In genomic region chr1:116020668-116021272, GRCh38 we compare ENCODE assay signal across 8 cellular contexts. TPM values are rescaled to one million over a fixed set of nuclear protein-coding genes. Genes with fewer than 3 reads are reported as not detected.
A peak's percentile ranks its signal among the peaks of the same experiment; 100 is the strongest.
DNase-seq lines count a peak whose midpoint lies in the region; ATAC-seq and TF ChIP-seq lines count a peak whose summit lies in the region.

No MANE protein-coding gene starts in this region.

- intact Hi-C loops in left cardiac atrium (cut with DNase I): loop anchor here in 1 of 2 donors (2.0 kb wide), 1 partner anchor 214 kb away; no protein-coding TSS in a partner anchor

- peak; percentile 84 for TF ChIP-seq CTCF in retinal pigment epithelial cell (conservative IDR thresholded peaks at IDR 0.05; ENCODE audit: low read depth, low read length)

- no peak overlapping the region for H3K4me3 Mint-ChIP-seq in activated naive CD8-positive, alpha-beta T cell treated with anti-CD3 and anti-CD28 coated beads for 36 hours

- no peak overlapping the region for H3K4me3 ChIP-seq in retinal pigment epithelial cell (ENCODE audit: low read length)

- H3K36me3 Mint-ChIP-seq in activated naive CD8-positive, alpha-beta T cell treated with anti-CD3 and anti-CD28 coated beads for 36 hours: no peaks in the 10 kb centered on the region

- ATAC-seq in GM21423 (IDR thresholded peaks at IDR 0.05; ENCODE audit: unreplicated experiment) (peak; percentile 74), left cardiac atrium (peak; percentile 63 to 72), HG03108 (IDR thresholded peaks at IDR 0.05; ENCODE audit: unreplicated experiment) (no peak)

- peaks cover 2% of the 10 kb centered on the region for H3K4me1 Mint-ChIP-seq in activated naive CD8-positive, alpha-beta T cell treated with anti-CD3 and anti-CD28 coated beads for 36 hours

- peaks cover 6% of the 10 kb centered on the region for H3K27me3 Mint-ChIP-seq in activated naive CD8-positive, alpha-beta T cell treated with anti-CD3 and anti-CD28 coated beads for 36 hours

- peak; percentile 63 for DNase-seq in EL
- peak; percentile 43 for DNase-seq in HuH-7 (ENCODE audit: low spot score)
- peak; percentile 67 for DNase-seq in RKO (ENCODE audit: low spot score)
- peak; percentile 39 for DNase-seq in activated naive CD8-positive, alpha-beta T cell treated with anti-CD3 and anti-CD28 coated beads for 36 hours
- DNase-seq in left cardiac atrium: peak; percentile 49
- DNase-seq in retinal pigment epithelial cell (ENCODE audit: low read depth): peak; percentile 14

- H3K27ac Mint-ChIP-seq in activated naive CD8-positive, alpha-beta T cell treated with anti-CD3 and anti-CD28 coated beads for 36 hours: no peak overlapping the region

- H3K9me3 Mint-ChIP-seq in activated naive CD8-positive, alpha-beta T cell treated with anti-CD3 and anti-CD28 coated beads for 36 hours: no peaks in the 10 kb centered on the region

RNA-seq across cellular contexts. Expression of gene SLC22A15, which starts 44.5 kb away (rescaled TPM):
- under 1 TPM; 0.47 to 0.54 TPM for total RNA-seq in activated naive CD8-positive, alpha-beta T cell treated with anti-CD3 and anti-CD28 coated beads for 36 hours
- total RNA-seq in left cardiac atrium: 1 to 10 TPM; 7.8 to 8.3 TPM

Comparison
In these comparisons a context has a peak if more than half of its experiments do, and no peak if none do; other contexts are left out.
1. DNase-seq: peak in every context shown above with its lines; median percentile 67 in RKO; 63 in EL; 49 in left cardiac atrium; 43 in HuH-7; 39 in activated naive CD8-positive, alpha-beta T cell treated with anti-CD3 and anti-CD28 coated beads for 36 hours; 14 in retinal pigment epithelial cell.
2. RNA of gene SLC22A15, which starts 44.5 kb away (total RNA-seq): 7.8 to 8.3 TPM in left cardiac atrium; 0.47 to 0.54 TPM in activated naive CD8-positive, alpha-beta T cell treated with anti-CD3 and anti-CD28 coated beads for 36 hours; every median in the first group is over 4 times any median in the second.